In genomic region chr1:109089242-109090015, GRCh38 we compare ENCODE assay signal across 1 cellular context.
TF ChIP-seq lines count a peak whose summit lies in the region.

No MANE protein-coding gene starts in this region.

TF ChIP-seq in HepG2, 621 proteins besides CTCF, POLR2A, EP300 and RAD21 (continued from another document and continues in another):
- TF ChIP-seq, protein P1, sequence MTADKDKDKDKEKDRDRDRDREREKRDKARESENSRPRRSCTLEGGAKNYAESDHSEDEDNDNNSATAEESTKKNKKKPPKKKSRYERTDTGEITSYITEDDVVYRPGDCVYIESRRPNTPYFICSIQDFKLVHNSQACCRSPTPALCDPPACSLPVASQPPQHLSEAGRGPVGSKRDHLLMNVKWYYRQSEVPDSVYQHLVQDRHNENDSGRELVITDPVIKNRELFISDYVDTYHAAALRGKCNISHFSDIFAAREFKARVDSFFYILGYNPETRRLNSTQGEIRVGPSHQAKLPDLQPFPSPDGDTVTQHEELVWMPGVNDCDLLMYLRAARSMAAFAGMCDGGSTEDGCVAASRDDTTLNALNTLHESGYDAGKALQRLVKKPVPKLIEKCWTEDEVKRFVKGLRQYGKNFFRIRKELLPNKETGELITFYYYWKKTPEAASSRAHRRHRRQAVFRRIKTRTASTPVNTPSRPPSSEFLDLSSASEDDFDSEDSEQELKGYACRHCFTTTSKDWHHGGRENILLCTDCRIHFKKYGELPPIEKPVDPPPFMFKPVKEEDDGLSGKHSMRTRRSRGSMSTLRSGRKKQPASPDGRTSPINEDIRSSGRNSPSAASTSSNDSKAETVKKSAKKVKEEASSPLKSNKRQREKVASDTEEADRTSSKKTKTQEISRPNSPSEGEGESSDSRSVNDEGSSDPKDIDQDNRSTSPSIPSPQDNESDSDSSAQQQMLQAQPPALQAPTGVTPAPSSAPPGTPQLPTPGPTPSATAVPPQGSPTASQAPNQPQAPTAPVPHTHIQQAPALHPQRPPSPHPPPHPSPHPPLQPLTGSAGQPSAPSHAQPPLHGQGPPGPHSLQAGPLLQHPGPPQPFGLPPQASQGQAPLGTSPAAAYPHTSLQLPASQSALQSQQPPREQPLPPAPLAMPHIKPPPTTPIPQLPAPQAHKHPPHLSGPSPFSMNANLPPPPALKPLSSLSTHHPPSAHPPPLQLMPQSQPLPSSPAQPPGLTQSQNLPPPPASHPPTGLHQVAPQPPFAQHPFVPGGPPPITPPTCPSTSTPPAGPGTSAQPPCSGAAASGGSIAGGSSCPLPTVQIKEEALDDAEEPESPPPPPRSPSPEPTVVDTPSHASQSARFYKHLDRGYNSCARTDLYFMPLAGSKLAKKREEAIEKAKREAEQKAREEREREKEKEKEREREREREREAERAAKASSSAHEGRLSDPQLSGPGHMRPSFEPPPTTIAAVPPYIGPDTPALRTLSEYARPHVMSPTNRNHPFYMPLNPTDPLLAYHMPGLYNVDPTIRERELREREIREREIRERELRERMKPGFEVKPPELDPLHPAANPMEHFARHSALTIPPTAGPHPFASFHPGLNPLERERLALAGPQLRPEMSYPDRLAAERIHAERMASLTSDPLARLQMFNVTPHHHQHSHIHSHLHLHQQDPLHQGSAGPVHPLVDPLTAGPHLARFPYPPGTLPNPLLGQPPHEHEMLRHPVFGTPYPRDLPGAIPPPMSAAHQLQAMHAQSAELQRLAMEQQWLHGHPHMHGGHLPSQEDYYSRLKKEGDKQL (CRISPR knock-in tag; IDR thresholded peaks at IDR 0.05; ENCODE audit: low read depth) = no peak
- TF ChIP-seq AGO1 (IDR thresholded peaks at IDR 0.05; ENCODE audit: low read depth, low read length, poor library complexity, severe bottlenecking) (no peak), KDM4B (CRISPR knock-in tag; IDR thresholded peaks at IDR 0.05) (peak; percentile 92; the same call in 1 of the 2 replicates), ZNF12 (CRISPR knock-in tag; IDR thresholded peaks at IDR 0.05) (peak; percentile 59), ZNF652 (CRISPR knock-in tag; IDR thresholded peaks at IDR 0.05; ENCODE audit: borderline replicate concordance, low read depth) (peak; percentile 93), MLLT10 (CRISPR knock-in tag; IDR thresholded peaks at IDR 0.05) (no peak), NR2F6 (IDR thresholded peaks at IDR 0.05) (no peak), NR2F6 (CRISPR knock-in tag; IDR thresholded peaks at IDR 0.05) (peak; percentile 26; the same call in 1 of the 2 replicates), SNRNP70 (IDR thresholded peaks at IDR 0.05; ENCODE audit: low read depth, low read length) (no peak), MAZ (IDR thresholded peaks at IDR 0.05; ENCODE audit: borderline replicate concordance, low read depth, low read length) (no peak), MAZ (CRISPR knock-in tag; IDR thresholded peaks at IDR 0.05; ENCODE audit: low read depth) (peak; percentile 56; the same call in 1 of the 2 replicates), FOSL2 (CRISPR knock-in tag; IDR thresholded peaks at IDR 0.05) (peak; percentile 49), CCAR2 (optimal IDR thresholded peaks at IDR 0.05; ENCODE audit: low read depth, low read length) (peak; percentile 34), SPEN (CRISPR knock-in tag; IDR thresholded peaks at IDR 0.05; ENCODE audit: low read depth) (peak; percentile 44; the same call in 1 of the 2 replicates), ZNF788 (CRISPR knock-in tag; IDR thresholded peaks at IDR 0.05; ENCODE audit: borderline replicate concordance) (peak; percentile 90), DMAP1 (CRISPR knock-in tag; IDR thresholded peaks at IDR 0.05) (peak; percentile 60), ZNF614 (CRISPR knock-in tag; IDR thresholded peaks at IDR 0.05; ENCODE audit: borderline replicate concordance) (peak; percentile 88; the same call in 1 of the 2 replicates), ZFP90 (CRISPR knock-in tag; IDR thresholded peaks at IDR 0.05; ENCODE audit: borderline replicate concordance) (no peak), HDAC1 (CRISPR knock-in tag; IDR thresholded peaks at IDR 0.05) (peak; percentile 74; the same call in 1 of the 2 replicates), GABPB1 (CRISPR knock-in tag; IDR thresholded peaks at IDR 0.05) (peak; percentile 46; the same call in 1 of the 2 replicates), NCOA2 (CRISPR knock-in tag; IDR thresholded peaks at IDR 0.05) (0 out of 2 replicates have a peak, but pooled peaks have one; percentile 14), MIER3 (CRISPR knock-in tag; IDR thresholded peaks at IDR 0.05; ENCODE audit: borderline replicate concordance) (peak; percentile 45; the same call in 1 of the 2 replicates), HOXA5 (CRISPR knock-in tag; IDR thresholded peaks at IDR 0.05) (0 out of 2 replicates have a peak, but pooled peaks have one; percentile 53), ISL2 (CRISPR knock-in tag; IDR thresholded peaks at IDR 0.05) (0 out of 2 replicates have a peak, but pooled peaks have one; percentile 19), JUN (CRISPR knock-in tag; IDR thresholded peaks at IDR 0.05) (no peak), ZNF263 (CRISPR knock-in tag; IDR thresholded peaks at IDR 0.05) (peak; percentile 16; the same call in 1 of the 2 replicates), MEIS2 (CRISPR knock-in tag; IDR thresholded peaks at IDR 0.05) (0 out of 2 replicates have a peak, but pooled peaks have one; percentile 54), ARNT2 (CRISPR knock-in tag; IDR thresholded peaks at IDR 0.05; ENCODE audit: low read depth) (peak; percentile 48; the same call in 1 of the 2 replicates), NFE2 (CRISPR knock-in tag; IDR thresholded peaks at IDR 0.05) (no peak), ATF2 (CRISPR knock-in tag; IDR thresholded peaks at IDR 0.05) (peak; percentile 65; the same call in 1 of the 2 replicates), TEAD3 (CRISPR knock-in tag; optimal IDR thresholded peaks at IDR 0.05; ENCODE audit: borderline replicate concordance) (peak; percentile 34), RFXAP (CRISPR knock-in tag; IDR thresholded peaks at IDR 0.05; ENCODE audit: borderline replicate concordance) (no peak), RNF2 (conservative IDR thresholded peaks at IDR 0.05; ENCODE audit: low read depth) (no peak), ZNF772 (CRISPR knock-in tag; IDR thresholded peaks at IDR 0.05) (peak; percentile 62; the same call in 1 of the 2 replicates)
- TF ChIP-seq, protein P2, sequence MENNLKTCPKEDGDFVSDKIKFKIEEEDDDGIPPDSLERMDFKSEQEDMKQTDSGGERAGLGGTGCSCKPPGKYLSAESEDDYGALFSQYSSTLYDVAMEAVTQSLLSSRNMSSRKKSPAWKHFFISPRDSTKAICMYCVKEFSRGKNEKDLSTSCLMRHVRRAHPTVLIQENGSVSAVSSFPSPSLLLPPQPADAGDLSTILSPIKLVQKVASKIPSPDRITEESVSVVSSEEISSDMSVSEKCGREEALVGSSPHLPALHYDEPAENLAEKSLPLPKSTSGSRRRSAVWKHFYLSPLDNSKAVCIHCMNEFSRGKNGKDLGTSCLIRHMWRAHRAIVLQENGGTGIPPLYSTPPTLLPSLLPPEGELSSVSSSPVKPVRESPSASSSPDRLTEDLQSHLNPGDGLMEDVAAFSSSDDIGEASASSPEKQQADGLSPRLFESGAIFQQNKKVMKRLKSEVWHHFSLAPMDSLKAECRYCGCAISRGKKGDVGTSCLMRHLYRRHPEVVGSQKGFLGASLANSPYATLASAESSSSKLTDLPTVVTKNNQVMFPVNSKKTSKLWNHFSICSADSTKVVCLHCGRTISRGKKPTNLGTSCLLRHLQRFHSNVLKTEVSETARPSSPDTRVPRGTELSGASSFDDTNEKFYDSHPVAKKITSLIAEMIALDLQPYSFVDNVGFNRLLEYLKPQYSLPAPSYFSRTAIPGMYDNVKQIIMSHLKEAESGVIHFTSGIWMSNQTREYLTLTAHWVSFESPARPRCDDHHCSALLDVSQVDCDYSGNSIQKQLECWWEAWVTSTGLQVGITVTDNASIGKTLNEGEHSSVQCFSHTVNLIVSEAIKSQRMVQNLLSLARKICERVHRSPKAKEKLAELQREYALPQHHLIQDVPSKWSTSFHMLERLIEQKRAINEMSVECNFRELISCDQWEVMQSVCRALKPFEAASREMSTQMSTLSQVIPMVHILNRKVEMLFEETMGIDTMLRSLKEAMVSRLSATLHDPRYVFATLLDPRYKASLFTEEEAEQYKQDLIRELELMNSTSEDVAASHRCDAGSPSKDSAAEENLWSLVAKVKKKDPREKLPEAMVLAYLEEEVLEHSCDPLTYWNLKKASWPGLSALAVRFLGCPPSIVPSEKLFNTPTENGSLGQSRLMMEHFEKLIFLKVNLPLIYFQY (CRISPR knock-in tag; IDR thresholded peaks at IDR 0.05; ENCODE audit: borderline replicate concordance) = peak; percentile 71; the same call in 1 of the 2 replicates
- TF ChIP-seq, protein P3, sequence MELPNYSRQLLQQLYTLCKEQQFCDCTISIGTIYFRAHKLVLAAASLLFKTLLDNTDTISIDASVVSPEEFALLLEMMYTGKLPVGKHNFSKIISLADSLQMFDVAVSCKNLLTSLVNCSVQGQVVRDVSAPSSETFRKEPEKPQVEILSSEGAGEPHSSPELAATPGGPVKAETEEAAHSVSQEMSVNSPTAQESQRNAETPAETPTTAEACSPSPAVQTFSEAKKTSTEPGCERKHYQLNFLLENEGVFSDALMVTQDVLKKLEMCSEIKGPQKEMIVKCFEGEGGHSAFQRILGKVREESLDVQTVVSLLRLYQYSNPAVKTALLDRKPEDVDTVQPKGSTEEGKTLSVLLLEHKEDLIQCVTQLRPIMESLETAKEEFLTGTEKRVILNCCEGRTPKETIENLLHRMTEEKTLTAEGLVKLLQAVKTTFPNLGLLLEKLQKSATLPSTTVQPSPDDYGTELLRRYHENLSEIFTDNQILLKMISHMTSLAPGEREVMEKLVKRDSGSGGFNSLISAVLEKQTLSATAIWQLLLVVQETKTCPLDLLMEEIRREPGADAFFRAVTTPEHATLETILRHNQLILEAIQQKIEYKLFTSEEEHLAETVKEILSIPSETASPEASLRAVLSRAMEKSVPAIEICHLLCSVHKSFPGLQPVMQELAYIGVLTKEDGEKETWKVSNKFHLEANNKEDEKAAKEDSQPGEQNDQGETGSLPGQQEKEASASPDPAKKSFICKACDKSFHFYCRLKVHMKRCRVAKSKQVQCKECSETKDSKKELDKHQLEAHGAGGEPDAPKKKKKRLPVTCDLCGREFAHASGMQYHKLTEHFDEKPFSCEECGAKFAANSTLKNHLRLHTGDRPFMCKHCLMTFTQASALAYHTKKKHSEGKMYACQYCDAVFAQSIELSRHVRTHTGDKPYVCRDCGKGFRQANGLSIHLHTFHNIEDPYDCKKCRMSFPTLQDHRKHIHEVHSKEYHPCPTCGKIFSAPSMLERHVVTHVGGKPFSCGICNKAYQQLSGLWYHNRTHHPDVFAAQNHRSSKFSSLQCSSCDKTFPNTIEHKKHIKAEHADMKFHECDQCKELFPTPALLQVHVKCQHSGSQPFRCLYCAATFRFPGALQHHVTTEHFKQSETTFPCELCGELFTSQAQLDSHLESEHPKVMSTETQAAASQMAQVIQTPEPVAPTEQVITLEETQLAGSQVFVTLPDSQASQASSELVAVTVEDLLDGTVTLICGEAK (IDR thresholded peaks at IDR 0.05) = no peak
- TF ChIP-seq, protein P3 (CRISPR knock-in tag; IDR thresholded peaks at IDR 0.05) = peak; percentile 41; the same call in 1 of the 2 replicates
